Comparison of ENCODE assay signal across 8 cellular contexts in genomic region chr2:148201075-148202004, GRCh38.
A peak's percentile ranks its signal among the peaks of the same experiment; 100 is the strongest.
DNase-seq lines count a peak whose midpoint lies in the region; ATAC-seq and TF ChIP-seq lines count a peak whose summit lies in the region.

No MANE protein-coding gene starts in this region.

- H3K4me3 ChIP-seq in gastroesophageal sphincter (no peak overlapping the region), retinal pigment epithelial cell (ENCODE audit: low read length) (no peak overlapping the region)

- no peaks in the 10 kb centered on the region for H3K36me3 ChIP-seq in gastroesophageal sphincter

- peaks cover 0 to 5% (median 0%) of the 10 kb centered on the region in 3 donors for H3K4me1 ChIP-seq in gastroesophageal sphincter

- TF ChIP-seq CTCF in gastroesophageal sphincter (IDR thresholded peaks at IDR 0.05) = peak; percentile 16 to 69 (median 30)
- TF ChIP-seq CTCF in retinal pigment epithelial cell (conservative IDR thresholded peaks at IDR 0.05; ENCODE audit: low read depth, low read length) = peak; percentile 24

- H3K9me3 ChIP-seq in gastroesophageal sphincter = no peaks in the 10 kb centered on the region

- H3K27me3 ChIP-seq in gastroesophageal sphincter = no peaks in the 10 kb centered on the region

- ATAC-seq in gastroesophageal sphincter (peak; percentile 46), HG02642 (IDR thresholded peaks at IDR 0.05; ENCODE audit: poor library complexity, unreplicated experiment) (no peak)

- no peak overlapping the region for H3K27ac ChIP-seq in gastroesophageal sphincter

- 88 to 92% methylated on average over 2 to 3 of the region's 15 CpGs for WGBS in gastroesophageal sphincter (ENCODE audit: low coverage in 1 of 2), 2 donors

- no peak for TF ChIP-seq EP300 in gastroesophageal sphincter (IDR thresholded peaks at IDR 0.05)

- DNase-seq in NK-92 treated with Interleukin-12 subunit alpha and Interleukin-12 subunit beta, amount 100 ng/mL, for 24 hours (lab: John Stamatoyannopoulos, UW) = peak; percentile 33
- DNase-seq in NK-92 (lab: John Stamatoyannopoulos, UW; ENCODE audit: unreplicated experiment) = no peak
- DNase-seq in NAMALWA (ENCODE audit: low spot score) = peak; percentile 47
- peak; percentile 7 for DNase-seq in activated T-cell treated with anti-CD3 and anti-CD28 coated beads for 1 hour (ENCODE audit: low read depth)
- DNase-seq in retinal pigment epithelial cell (ENCODE audit: low read depth) = no peak
- DNase-seq in OCI-M2 (lab: John Stamatoyannopoulos, UW; ENCODE audit: unreplicated experiment) = no peak

- no peak for TF ChIP-seq POLR2A in gastroesophageal sphincter (IDR thresholded peaks at IDR 0.05)

Comparison
In these comparisons a context has a peak if more than half of its experiments do, and no peak if none do; other contexts are left out.
1. DNase-seq: peak in NK-92 treated with Interleukin-12 subunit alpha and Interleukin-12 subunit beta, amount 100 ng/mL, for 24 hours (single experiment), NAMALWA (single experiment) and activated T-cell treated with anti-CD3 and anti-CD28 coated beads for 1 hour (single experiment); none in NK-92 (single experiment), retinal pigment epithelial cell (single experiment) and OCI-M2 (single experiment).